Comparison of ENCODE assay signal across 8 cellular contexts in the genomic region with DNA sequence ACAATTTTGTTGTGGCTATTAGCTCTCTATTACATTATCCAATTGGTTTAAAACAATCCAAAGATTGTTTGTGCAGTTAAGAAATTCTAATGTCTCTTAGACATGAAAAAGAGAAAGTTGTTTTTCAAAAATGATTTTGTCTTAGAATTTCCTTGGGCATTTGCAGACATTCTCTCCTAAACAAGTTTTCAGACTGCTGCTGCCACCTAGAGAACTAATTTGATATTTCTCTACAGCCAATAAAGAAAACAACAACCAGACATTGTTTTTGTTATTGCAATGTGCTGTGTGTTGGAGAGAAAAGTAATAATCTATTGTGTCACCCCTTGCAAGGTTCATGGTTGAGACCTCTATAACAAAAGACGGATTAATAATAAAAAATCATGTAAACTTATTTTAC.
A peak's percentile ranks its signal among the peaks of the same experiment; 100 is the strongest.
DNase-seq lines count a peak whose midpoint lies in the region; ATAC-seq and TF ChIP-seq lines count a peak whose summit lies in the region.

No MANE protein-coding gene starts in this region.

- ATAC-seq in GM19463 (IDR thresholded peaks at IDR 0.05; ENCODE audit: unreplicated experiment) (no peak), HG03439 (IDR thresholded peaks at IDR 0.05; ENCODE audit: unreplicated experiment) (no peak), HG02623 (IDR thresholded peaks at IDR 0.05; ENCODE audit: unreplicated experiment) (no peak)

- TF ChIP-seq CTCF in AG10803 (conservative IDR thresholded peaks at IDR 0.05; ENCODE audit: low read length) = peak; percentile 35; the same call in 1 of the 2 replicates

- DNase-seq in AG10803 (ENCODE audit: low read depth) (no peak), SHP77 (lab: John Stamatoyannopoulos, UW) (peak; percentile 39 to 50), iris pigment epithelial cell (ENCODE audit: low read depth) (peak; percentile 31), CD1c-positive myeloid dendritic cell (ENCODE audit: extremely low spot score) (no peak)
- DNase-seq in Jurkat, Clone E6-1 (ENCODE audit: low read depth, low spot score) = peak; percentile 4

- no peak overlapping the region for H3K4me3 ChIP-seq in AG10803 (ENCODE audit: low read length)
- no peak overlapping the region for H3K4me3 ChIP-seq in Jurkat, Clone E6-1 (ENCODE audit: low read length)

Comparison
In these comparisons a context has a peak if more than half of its experiments do, and no peak if none do; other contexts are left out.
1. DNase-seq: peak in Jurkat, Clone E6-1 (single experiment), SHP77 (2 of 2) and iris pigment epithelial cell (single experiment); none in AG10803 (single experiment) and CD1c-positive myeloid dendritic cell (single experiment).